In the genomic region with DNA sequence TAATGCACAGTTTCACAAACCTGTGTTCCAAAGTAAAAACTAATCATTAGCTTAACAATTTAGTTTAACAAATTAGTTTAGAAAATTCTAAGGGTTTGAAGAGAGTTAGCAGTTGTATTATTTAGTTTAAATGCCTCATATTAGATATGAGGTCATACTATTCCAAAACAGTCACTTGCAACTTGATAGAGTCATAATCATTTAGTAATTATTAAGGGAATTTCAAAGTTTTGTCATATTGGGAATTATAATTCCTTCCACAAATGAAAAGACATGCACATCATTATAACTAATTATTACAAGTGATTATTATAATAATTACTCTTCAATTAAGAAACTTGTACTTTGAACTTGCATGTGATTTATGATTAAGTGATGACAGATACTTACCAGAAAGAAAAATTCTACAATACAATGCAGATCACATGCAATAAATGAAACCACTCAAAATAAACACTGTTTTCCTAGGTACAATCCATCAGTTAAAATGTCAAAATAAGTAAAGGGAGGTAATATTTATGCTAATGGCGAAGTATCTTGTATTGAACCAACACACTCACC, we compare ENCODE assay signal across 14 cellular contexts.
DNase-seq lines count a peak whose midpoint lies in the region; ATAC-seq and TF ChIP-seq lines count a peak whose summit lies in the region.
"Had no signal": no experiment of that assay in that cellular context is flagged by ENCODE, and none has a peak within 500 bp of the region (broad histone marks: within the 10 kb centered on the region; RNA-seq: fewer than 3 reads in every experiment).

No MANE protein-coding gene starts in this region.

- H3F3A ChIP-seq in GM23338 (replicated peaks; ENCODE audit: low read depth): no peaks in the 10 kb centered on the region
- no peaks in the 10 kb centered on the region for H3F3A ChIP-seq in PC-9 (ENCODE audit: insufficient read depth, low read depth)

- H3K9me3 Mint-ChIP-seq in GM23338: no peaks in the 10 kb centered on the region
- H3K9me3 Mint-ChIP-seq: CD8-positive, alpha-beta T cell had no signal

- H3K27me3 Mint-ChIP-seq in GM23338 (ENCODE audit: insufficient read depth, low read depth, poor library complexity): no peaks in the 10 kb centered on the region

- DNase-seq in GM23338 (ENCODE audit: low spot score) (no peak), PC-9 (no peak), NOMO-1 treated with dmso at 0.1 percent for 144 hours (lab: John Stamatoyannopoulos, UW; ENCODE audit: unreplicated experiment) (no peak), GM03348 (ENCODE audit: low spot score) (no peak)
- DNase-seq: AML-193; Calu3; CD8-positive, alpha-beta T cell; DMS79 treated with DMSO at 0.1 percent for 48 hours; GF-D8; GM23248; KG1 had no signal

- H3K27ac Mint-ChIP-seq in GM23338: no peak overlapping the region
- H3K27ac Mint-ChIP-seq: CD8-positive, alpha-beta T cell had no signal

- H3K9ac ChIP-seq in BLaER1: no peak overlapping the region
- H3K9ac ChIP-seq: GM23248 had no signal

- H3K9me3 ChIP-seq in BLaER1: no peaks in the 10 kb centered on the region
- H3K9me3 ChIP-seq in PC-9 (ENCODE audit: insufficient read depth, low read depth): no peaks in the 10 kb centered on the region

- no peak overlapping the region for H3K4me3 Mint-ChIP-seq in GM23338
- H3K4me3 Mint-ChIP-seq: CD8-positive, alpha-beta T cell had no signal

- H3K4me2 ChIP-seq in BLaER1: peak overlapping the region; percentile 30; the same call in 1 of the 2 replicates
- H3K4me2 ChIP-seq in GM23338: no peak overlapping the region
- H3K4me2 ChIP-seq in PC-9: no peak overlapping the region

- intact Hi-C loops in PC-9 (cut with micrococcal nuclease; ENCODE audit: unreplicated experiment): no loop called here

- no peaks in the 10 kb centered on the region for H3K9me2 ChIP-seq in GM23338 (ENCODE audit: insufficient read depth)
- no peaks in the 10 kb centered on the region for H3K9me2 ChIP-seq in PC-9 (ENCODE audit: insufficient read depth)

- H3K4me1 ChIP-seq in BLaER1: peaks cover 6% of the 10 kb centered on the region; the same call in 1 of the 2 replicates
- no peaks in the 10 kb centered on the region for H3K4me1 ChIP-seq in GM23338 (ENCODE audit: insufficient read depth)
- no peaks in the 10 kb centered on the region for H3K4me1 ChIP-seq in PC-9 (replicated peaks; ENCODE audit: insufficient read depth)

- H3K27me3 ChIP-seq in BLaER1 (no peaks in the 10 kb centered on the region), GM23338 (ENCODE audit: insufficient read depth) (no peaks in the 10 kb centered on the region), PC-9 (ENCODE audit: insufficient read depth, low read depth) (no peaks in the 10 kb centered on the region)

- H3K27ac ChIP-seq in BLaER1 (no peak overlapping the region), GM23338 (ENCODE audit: low read depth) (0 out of 2 replicates have a peak overlapping the region, but pooled peaks have one; percentile 20), PC-9 (no peak overlapping the region)
- H3K27ac ChIP-seq: GM23248 had no signal

- no peak for ATAC-seq in GM23338
- ATAC-seq in GM21423 (IDR thresholded peaks at IDR 0.05; ENCODE audit: unreplicated experiment): no peak
- ATAC-seq: CD8-positive, alpha-beta T cell; HCT116 had no signal

- TF ChIP-seq CTCF in GM23338 (conservative IDR thresholded peaks at IDR 0.05; ENCODE audit: low read depth in 2 of 2) (no peak), PC-9 (conservative IDR thresholded peaks at IDR 0.05) (no peak)

- peaks cover 18% of the 10 kb centered on the region for H3K4me1 Mint-ChIP-seq in GM23338

- BruUV-seq in PC-9 (replicated peaks; lab: Mats Ljungman, UMichigan): no TSS peak

- no peaks in the 10 kb centered on the region for H4K20me1 ChIP-seq in BLaER1
- no peaks in the 10 kb centered on the region for H4K20me1 ChIP-seq in GM23338 (replicated peaks; ENCODE audit: insufficient read depth)
- no peaks in the 10 kb centered on the region; the same call in 1 of the 2 replicates for H4K20me1 ChIP-seq in PC-9 (ENCODE audit: insufficient read depth)

- H3K36me3 ChIP-seq in BLaER1: no peaks in the 10 kb centered on the region
- no peaks in the 10 kb centered on the region for H3K36me3 ChIP-seq in GM23338 (ENCODE audit: insufficient read depth)
- H3K36me3 ChIP-seq in PC-9 (ENCODE audit: low read depth): no peaks in the 10 kb centered on the region

- POLR2A ChIA-PET in PC-9 (lab: Charles Lee; ENCODE audit: unreplicated experiment): no interaction called here

- no peak overlapping the region for H2AFZ ChIP-seq in GM23338
- H2AFZ ChIP-seq in PC-9: 0 out of 2 replicates have a peak overlapping the region, but pooled peaks have one; percentile 22
- H2AFZ ChIP-seq: GM23248 had no signal

- peaks cover 4% of the 10 kb centered on the region; the same call in 1 of the 3 replicates for H3K36me3 Mint-ChIP-seq in GM23338 (ENCODE audit: low read depth)
- H3K36me3 Mint-ChIP-seq: CD8-positive, alpha-beta T cell had no signal

- CTCF ChIA-PET in PC-9 (lab: Charles Lee): no interaction called here

- H3K4me3 ChIP-seq in BLaER1 (no peak overlapping the region), GM23338 (no peak overlapping the region), PC-9 (no peak overlapping the region)
- H3K4me3 ChIP-seq: GM23248 had no signal

- H3K79me2 ChIP-seq in GM23338 (replicated peaks; ENCODE audit: insufficient read depth) (no peaks in the 10 kb centered on the region), PC-9 (ENCODE audit: low read depth) (no peaks in the 10 kb centered on the region)

TF ChIP-seq in GM23338, 12 proteins besides CTCF, POLR2A, EP300 and RAD21 (continues in another document):
- TF ChIP-seq, protein P1, sequence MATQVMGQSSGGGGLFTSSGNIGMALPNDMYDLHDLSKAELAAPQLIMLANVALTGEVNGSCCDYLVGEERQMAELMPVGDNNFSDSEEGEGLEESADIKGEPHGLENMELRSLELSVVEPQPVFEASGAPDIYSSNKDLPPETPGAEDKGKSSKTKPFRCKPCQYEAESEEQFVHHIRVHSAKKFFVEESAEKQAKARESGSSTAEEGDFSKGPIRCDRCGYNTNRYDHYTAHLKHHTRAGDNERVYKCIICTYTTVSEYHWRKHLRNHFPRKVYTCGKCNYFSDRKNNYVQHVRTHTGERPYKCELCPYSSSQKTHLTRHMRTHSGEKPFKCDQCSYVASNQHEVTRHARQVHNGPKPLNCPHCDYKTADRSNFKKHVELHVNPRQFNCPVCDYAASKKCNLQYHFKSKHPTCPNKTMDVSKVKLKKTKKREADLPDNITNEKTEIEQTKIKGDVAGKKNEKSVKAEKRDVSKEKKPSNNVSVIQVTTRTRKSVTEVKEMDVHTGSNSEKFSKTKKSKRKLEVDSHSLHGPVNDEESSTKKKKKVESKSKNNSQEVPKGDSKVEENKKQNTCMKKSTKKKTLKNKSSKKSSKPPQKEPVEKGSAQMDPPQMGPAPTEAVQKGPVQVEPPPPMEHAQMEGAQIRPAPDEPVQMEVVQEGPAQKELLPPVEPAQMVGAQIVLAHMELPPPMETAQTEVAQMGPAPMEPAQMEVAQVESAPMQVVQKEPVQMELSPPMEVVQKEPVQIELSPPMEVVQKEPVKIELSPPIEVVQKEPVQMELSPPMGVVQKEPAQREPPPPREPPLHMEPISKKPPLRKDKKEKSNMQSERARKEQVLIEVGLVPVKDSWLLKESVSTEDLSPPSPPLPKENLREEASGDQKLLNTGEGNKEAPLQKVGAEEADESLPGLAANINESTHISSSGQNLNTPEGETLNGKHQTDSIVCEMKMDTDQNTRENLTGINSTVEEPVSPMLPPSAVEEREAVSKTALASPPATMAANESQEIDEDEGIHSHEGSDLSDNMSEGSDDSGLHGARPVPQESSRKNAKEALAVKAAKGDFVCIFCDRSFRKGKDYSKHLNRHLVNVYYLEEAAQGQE (IDR thresholded peaks at IDR 0.05; ENCODE audit: unreplicated experiment): no peak
- no peak for TF ChIP-seq STAT1 (IDR thresholded peaks at IDR 0.05; ENCODE audit: unreplicated experiment)
- TF ChIP-seq, protein P2, sequence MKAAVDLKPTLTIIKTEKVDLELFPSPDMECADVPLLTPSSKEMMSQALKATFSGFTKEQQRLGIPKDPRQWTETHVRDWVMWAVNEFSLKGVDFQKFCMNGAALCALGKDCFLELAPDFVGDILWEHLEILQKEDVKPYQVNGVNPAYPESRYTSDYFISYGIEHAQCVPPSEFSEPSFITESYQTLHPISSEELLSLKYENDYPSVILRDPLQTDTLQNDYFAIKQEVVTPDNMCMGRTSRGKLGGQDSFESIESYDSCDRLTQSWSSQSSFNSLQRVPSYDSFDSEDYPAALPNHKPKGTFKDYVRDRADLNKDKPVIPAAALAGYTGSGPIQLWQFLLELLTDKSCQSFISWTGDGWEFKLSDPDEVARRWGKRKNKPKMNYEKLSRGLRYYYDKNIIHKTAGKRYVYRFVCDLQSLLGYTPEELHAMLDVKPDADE (IDR thresholded peaks at IDR 0.05): no peak
- no peak for TF ChIP-seq POLR2AphosphoS5 (IDR thresholded peaks at IDR 0.05; ENCODE audit: low read depth)
- TF ChIP-seq ZNF331 (CRISPR knock-in tag; IDR thresholded peaks at IDR 0.05; ENCODE audit: low read depth): no peak
- TF ChIP-seq NANOG (IDR thresholded peaks at IDR 0.05; ENCODE audit: borderline replicate concordance): no peak
